Comparison of ENCODE assay signal across 20 cellular contexts in genomic region chr19:16613841-16614240, GRCh38.
"Had no signal": no experiment of that assay in that cellular context is flagged by ENCODE, and none has a peak within 500 bp of the region (broad histone marks: within the 10 kb centered on the region; RNA-seq: fewer than 3 reads in every experiment).

No MANE protein-coding gene starts in this region.

- DNase-seq: activated CD4-positive, alpha-beta T cell treated with anti-CD3 and anti-CD28 coated beads, Interleukin-2, amount 50 U/mL, for 48 hours; activated naive CD4-positive, alpha-beta T cell treated with Interleukin-2 at 50 U/mL for 16 hours; activated naive CD8-positive, alpha-beta T cell treated with anti-CD3 and anti-CD28 coated beads, Interleukin-2, amount 50 U/mL, for 24 hours; activated T-cell treated with anti-CD3 and anti-CD28 coated beads, Interleukin-2, amount 50 U/mL, for 24 hours; anterior cingulate cortex; caudate nucleus; head of caudate nucleus; left lung; mucosa of descending colon; naive thymus-derived CD4-positive, alpha-beta T cell; spleen; stimulated activated CD4-positive, alpha-beta T cell treated with anti-CD3 and anti-CD28 coated beads, Interleukin-4, amount 100 ng/mL, for 4 hours; T-helper 1 cell; T1000; upper lobe of right lung had no signal

- ATAC-seq: activated CD4-positive, CD25-positive, alpha-beta regulatory T cell treated with anti-CD3 and anti-CD28 coated beads, Interleukin-2, amount 50 U/mL, for 24 hours; activated naive CD8-positive, alpha-beta T cell treated with anti-CD3 and anti-CD28 coated beads, Interleukin-2, amount 50 U/mL, for 24 hours; left lung; mucosa of descending colon; naive thymus-derived CD4-positive, alpha-beta T cell; stimulated activated memory B cell treated with anti-CD40 and anti-IgM and Interleukin-4, amounts not matched to agents 10 μg/mL and 1 μg/mL and 100 μg/mL, for 72 hours; upper lobe of right lung had no signal

- H3K27me3 Mint-ChIP-seq: activated naive CD8-positive, alpha-beta T cell treated with anti-CD3 and anti-CD28 coated beads, Interleukin-2, amount 50 U/mL, for 24 hours; activated T-cell treated with anti-CD3 and anti-CD28 coated beads, Interleukin-2, amount 50 U/mL, for 24 hours; naive thymus-derived CD4-positive, alpha-beta T cell; stimulated activated memory B cell treated with anti-CD40 and anti-IgM and Interleukin-4, amounts not matched to agents 10 μg/mL and 1 μg/mL and 100 μg/mL, for 72 hours had no signal

- H3K9me3 ChIP-seq: left lung, mucosa of descending colon, spleen, thoracic aorta, upper lobe of right lung had no signal

- H3K36me3 Mint-ChIP-seq: brain; naive thymus-derived CD4-positive, alpha-beta T cell; stimulated activated memory B cell treated with anti-CD40 and anti-IgM and Interleukin-4, amounts not matched to agents 10 μg/mL and 1 μg/mL and 100 μg/mL, for 72 hours had no signal

- H3K36me3 ChIP-seq: left lung, spleen, thoracic aorta, upper lobe of right lung had no signal

- H3K27ac Mint-ChIP-seq: activated naive CD8-positive, alpha-beta T cell treated with anti-CD3 and anti-CD28 coated beads, Interleukin-2, amount 50 U/mL, for 24 hours; activated T-cell treated with anti-CD3 and anti-CD28 coated beads, Interleukin-2, amount 50 U/mL, for 24 hours; activated T-helper 2 cell treated with anti-CD3 and anti-CD28 coated beads, Interferon-gamma antibody, Interleukin-2, Interleukin-4, amounts not matched to agents 10 μg/mL and 5 μg/mL and 100 μg/mL, durations not matched to agents 14 hours and 24 hours and 36 hours; stimulated activated memory B cell treated with anti-CD40 and anti-IgM and Interleukin-4, amounts not matched to agents 10 μg/mL and 1 μg/mL and 100 μg/mL, for 72 hours had no signal

- H3K27ac ChIP-seq: thoracic aorta, upper lobe of right lung had no signal

- H3K4me3 Mint-ChIP-seq: activated naive CD8-positive, alpha-beta T cell treated with anti-CD3 and anti-CD28 coated beads, Interleukin-2, amount 50 U/mL, for 24 hours; activated T-cell treated with anti-CD3 and anti-CD28 coated beads, Interleukin-2, amount 50 U/mL, for 24 hours; brain; naive thymus-derived CD4-positive, alpha-beta T cell; stimulated activated memory B cell treated with anti-CD40 and anti-IgM and Interleukin-4, amounts not matched to agents 10 μg/mL and 1 μg/mL and 100 μg/mL, for 72 hours had no signal

- H3K27me3 ChIP-seq: left lung, spleen, upper lobe of right lung had no signal

- H3K9me3 Mint-ChIP-seq: activated naive CD8-positive, alpha-beta T cell treated with anti-CD3 and anti-CD28 coated beads, Interleukin-2, amount 50 U/mL, for 24 hours; activated T-cell treated with anti-CD3 and anti-CD28 coated beads, Interleukin-2, amount 50 U/mL, for 24 hours; activated T-helper 2 cell treated with anti-CD3 and anti-CD28 coated beads, Interferon-gamma antibody, Interleukin-2, Interleukin-4, amounts not matched to agents 10 μg/mL and 5 μg/mL and 100 μg/mL, durations not matched to agents 14 hours and 24 hours and 36 hours; brain; naive thymus-derived CD4-positive, alpha-beta T cell; stimulated activated memory B cell treated with anti-CD40 and anti-IgM and Interleukin-4, amounts not matched to agents 10 μg/mL and 1 μg/mL and 100 μg/mL, for 72 hours had no signal

- H3K4me3 ChIP-seq: left lung, mucosa of descending colon, spleen, thoracic aorta, upper lobe of right lung had no signal
